9 cellular contexts compared by ENCODE assay signal in the genomic region with DNA sequence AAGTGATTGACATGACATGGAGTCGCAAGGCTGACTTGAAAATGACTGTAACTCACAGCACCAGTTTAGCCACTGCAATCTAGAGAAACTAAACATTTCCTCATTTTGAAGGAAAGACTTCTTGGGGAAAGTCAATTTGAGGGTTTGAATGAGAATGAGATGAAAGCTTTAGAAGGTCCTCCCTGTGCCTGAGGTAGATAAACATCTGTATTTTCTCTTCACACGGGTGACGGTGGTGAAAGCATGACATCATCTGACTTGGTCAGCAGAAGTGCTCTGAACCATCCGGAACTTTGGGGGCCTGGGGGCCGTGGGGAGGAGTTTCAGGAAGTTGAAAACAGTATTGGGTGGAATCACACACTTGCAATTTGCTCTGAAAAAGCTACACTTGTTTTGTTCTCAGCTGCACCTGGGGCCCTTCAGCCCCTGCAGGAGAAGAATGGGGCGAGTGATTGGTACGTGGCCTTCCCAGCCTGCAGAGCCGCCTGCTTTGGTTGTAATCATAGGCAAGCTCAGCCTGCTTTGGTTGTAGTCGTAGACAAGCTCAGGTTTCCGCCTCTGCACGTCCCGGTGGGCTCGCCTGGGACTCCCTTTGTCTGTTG. TPM values are rescaled to one million over a fixed set of nuclear protein-coding genes. Genes with fewer than 3 reads are reported as not detected.
DNase-seq lines count a peak whose midpoint lies in the region; ATAC-seq and TF ChIP-seq lines count a peak whose summit lies in the region.
"Had no signal": no experiment of that assay in that cellular context is flagged by ENCODE, and none has a peak within 500 bp of the region (broad histone marks: within the 10 kb centered on the region; RNA-seq: fewer than 3 reads in every experiment).

No MANE protein-coding gene starts in this region.

- H3K4me3 ChIP-seq in cardiac muscle cell = no peak overlapping the region

- no peaks in the 10 kb centered on the region for H3K27me3 Mint-ChIP-seq in activated T-cell treated with anti-CD3 and anti-CD28 coated beads, Interleukin-2, amount 50 U/mL, for 72 hours (ENCODE audit: low read depth)

- peak overlapping the region; percentile 88 to 96 for H3K4me3 Mint-ChIP-seq in activated T-cell treated with anti-CD3 and anti-CD28 coated beads, Interleukin-2, amount 50 U/mL, for 72 hours

- H3K36me3 ChIP-seq in cardiac muscle cell = no peaks in the 10 kb centered on the region

- DNase-seq in NCI-H2227 treated with DMSO at 0.1 percent for 48 hours (lab: John Stamatoyannopoulos, UW) (peak; percentile 14), cardiac muscle cell (ENCODE audit: low read depth in 1 of 2, low spot score in 1 of 2) (peak; percentile 22 to 62), hepatic stellate cell (ENCODE audit: low spot score) (no peak), SW 1271 (lab: John Stamatoyannopoulos, UW) (no peak), NCI-H1105 treated with DMSO at 0.1 percent for 48 hours (lab: John Stamatoyannopoulos, UW) (no peak)
- DNase-seq in activated T-cell treated with anti-CD3 and anti-CD28 coated beads, Interleukin-2, amount 50 U/mL, for 72 hours = peak; percentile 82 to 85
- DNase-seq in stimulated activated CD4-positive, alpha-beta T cell treated with anti-CD3 and anti-CD28 coated beads, Interleukin-1b, Interleukin-23, amount 100 ng/mL, for 1 hour (ENCODE audit: low read depth in 2 of 2) = peak; percentile 24 to 30

- peak overlapping the region; percentile 41 for H3K27ac ChIP-seq in cardiac muscle cell

- H3K4me1 ChIP-seq in cardiac muscle cell (ENCODE audit: low read depth) = peaks cover 16% of the 10 kb centered on the region

- no peaks in the 10 kb centered on the region for H3K9me3 ChIP-seq in cardiac muscle cell (ENCODE audit: low read depth)

- ATAC-seq in GM18909 (IDR thresholded peaks at IDR 0.05; ENCODE audit: poor library complexity, unreplicated experiment) = peak; percentile 32
- ATAC-seq in activated T-cell treated with anti-CD3 and anti-CD28 coated beads, Interleukin-2, amount 50 U/mL, for 72 hours (replicated peaks in 1 of 2) = peak; percentile 67 to 72

- H3K4me1 Mint-ChIP-seq in activated T-cell treated with anti-CD3 and anti-CD28 coated beads, Interleukin-2, amount 50 U/mL, for 72 hours (ENCODE audit: low read depth) = peaks cover 89% of the 10 kb centered on the region

- no peak for TF ChIP-seq CTCF in cardiac muscle cell (IDR thresholded peaks at IDR 0.05; ENCODE audit: low read depth, low read length)

- no peaks in the 10 kb centered on the region for H3K9me3 Mint-ChIP-seq in activated T-cell treated with anti-CD3 and anti-CD28 coated beads, Interleukin-2, amount 50 U/mL, for 72 hours

- no peaks in the 10 kb centered on the region for H3K27me3 ChIP-seq in cardiac muscle cell

- peaks cover 7 to 13% of the 10 kb centered on the region in 2 donors for H3K36me3 Mint-ChIP-seq in activated T-cell treated with anti-CD3 and anti-CD28 coated beads, Interleukin-2, amount 50 U/mL, for 72 hours (ENCODE audit: insufficient read depth in 2 of 2)

- H3K27ac Mint-ChIP-seq in activated T-cell treated with anti-CD3 and anti-CD28 coated beads, Interleukin-2, amount 50 U/mL, for 72 hours = peak overlapping the region; percentile 96

RNA-seq across cellular contexts. Expression of gene BANP, which starts 5.0 kb away (rescaled TPM):
- total RNA-seq in activated T-cell treated with anti-CD3 and anti-CD28 coated beads, Interleukin-2, amount 50 U/mL, for 72 hours = 10 to 100 TPM; 35.8 to 39.8 TPM
- 24.6 and 26.7 TPM in 2 replicates for total RNA-seq in cardiac muscle cell
- 25.3 and 27.9 TPM in 2 replicates for polyA plus RNA-seq in cardiac muscle cell

RNA-seq across cellular contexts. Expression of gene CA5A, which starts 19.9 kb away (rescaled TPM):
- under 1 TPM in 1 of 2 donors, not detected in 1; 0.22 TPM for total RNA-seq in activated T-cell treated with anti-CD3 and anti-CD28 coated beads, Interleukin-2, amount 50 U/mL, for 72 hours
- total RNA-seq in cardiac muscle cell = not detected in 2 replicates
- not detected in 2 replicates for polyA plus RNA-seq in cardiac muscle cell
- total RNA-seq: urinary bladder had no signal
- polyA plus RNA-seq: urinary bladder had no signal

Comparison
In these comparisons a context has a peak if more than half of its experiments do, and no peak if none do; other contexts are left out.
1. DNase-seq: peak in NCI-H2227 treated with DMSO at 0.1 percent for 48 hours (single experiment), activated T-cell treated with anti-CD3 and anti-CD28 coated beads, Interleukin-2, amount 50 U/mL, for 72 hours (2 of 2), cardiac muscle cell (2 of 2) and stimulated activated CD4-positive, alpha-beta T cell treated with anti-CD3 and anti-CD28 coated beads, Interleukin-1b, Interleukin-23, amount 100 ng/mL, for 1 hour (2 of 2); none in hepatic stellate cell (single experiment), SW 1271 (0 of 2) and NCI-H1105 treated with DMSO at 0.1 percent for 48 hours (single experiment).